ENCODE assay signal across 8 cellular contexts in genomic region chr16:21820028-21820907, GRCh38. TPM values are rescaled to one million over a fixed set of nuclear protein-coding genes. Genes with fewer than 3 reads are reported as not detected.
DNase-seq lines count a peak whose midpoint lies in the region; ATAC-seq and TF ChIP-seq lines count a peak whose summit lies in the region.
"Not testable (repeated sequence)": the region's sequence is repeated elsewhere in the genome, so short reads cannot be mapped to it uniquely, and the experiment has no call there.

No MANE protein-coding gene starts in this region.

- peak overlapping the region; percentile 48 to 76 (median 74) for H3K9ac ChIP-seq in subcutaneous abdominal adipose tissue (ENCODE audit: low read length in 5 of 5)

- not testable (repeated sequence) for H4K20me1 ChIP-seq in osteoblast (ENCODE audit: insufficient read depth, low read length)

- intact Hi-C loops in Right ventricle myocardium superior (cut with DNase I), result not testable (repeated sequence)

- peak overlapping the region; percentile 81 for H3K27ac Mint-ChIP-seq in HFFc6
- peak overlapping the region; percentile 98 to 99 for H3K27ac Mint-ChIP-seq in activated naive CD4-positive, alpha-beta T cell treated with anti-CD3 and anti-CD28 coated beads, Interleukin-2, amount 50 U/mL, for 72 hours

- H3K4me3 Mint-ChIP-seq in HFFc6, result peak overlapping the region; percentile 87

- not testable (repeated sequence) for H3K4me1 ChIP-seq in osteoblast (ENCODE audit: insufficient read depth, low read length)
- H3K4me1 ChIP-seq in subcutaneous abdominal adipose tissue (ENCODE audit: control insufficient read depth in 5 of 5, insufficient read depth in 5 of 5, low read length in 5 of 5), result peaks cover 0 to 12% (median 7%) of the 10 kb centered on the region in 5 donors

- TF ChIP-seq CTCF in GM06990 (IDR thresholded peaks at IDR 0.05; ENCODE audit: insufficient read depth, low read length, poor library complexity, severe bottlenecking); HFFc6 (IDR thresholded peaks at IDR 0.05); osteoblast (IDR thresholded peaks at IDR 0.05; ENCODE audit: extremely low read depth, low read depth, low read length): not testable (repeated sequence)

- not testable (repeated sequence) for H3K27me3 ChIP-seq in GM06990 (replicated peaks; ENCODE audit: control insufficient read depth, insufficient read depth, low read length); osteoblast (ENCODE audit: insufficient read depth, low read length); subcutaneous abdominal adipose tissue (ENCODE audit: control insufficient read depth in 5 of 5, insufficient read depth in 4 of 5, low read length in 5 of 5)

- not testable (repeated sequence) for H3K9me3 ChIP-seq in osteoblast (ENCODE audit: low read depth, low read length); subcutaneous abdominal adipose tissue (ENCODE audit: control insufficient read depth in 5 of 5, low read length in 5 of 5)

- H3K4me3 ChIP-seq in GM06990 (replicated peaks; ENCODE audit: low read depth, low read length) (peak overlapping the region; percentile 76), osteoblast (ENCODE audit: insufficient read depth, low read length) (peak overlapping the region; percentile 74), subcutaneous abdominal adipose tissue (ENCODE audit: low read depth in 1 of 5, low read length in 5 of 5) (peak overlapping the region; percentile 71 to 93 (median 78))

- not testable (repeated sequence) for H3K4me1 Mint-ChIP-seq in HFFc6 (ENCODE audit: low read depth)

- H3K27ac ChIP-seq in osteoblast (ENCODE audit: low read depth, low read length) (peak overlapping the region; percentile 71), subcutaneous abdominal adipose tissue (ENCODE audit: low read depth, low read length) (peak overlapping the region; percentile 75)

- not testable (repeated sequence) for H3K79me2 ChIP-seq in osteoblast (ENCODE audit: insufficient read depth, low read length)

- H3K27me3 Mint-ChIP-seq in HFFc6 (ENCODE audit: insufficient read depth), result not testable (repeated sequence)

- H3K36me3 ChIP-seq in GM06990 (ENCODE audit: control insufficient read depth, insufficient read depth, low read length); osteoblast (ENCODE audit: insufficient read depth, low read length); subcutaneous abdominal adipose tissue (ENCODE audit: control insufficient read depth in 5 of 5, insufficient read depth in 5 of 5, low read length in 5 of 5): not testable (repeated sequence)

- ATAC-seq in SK-N-SH treated with all-trans-retinoic acid at 6 μM for 48 hours (peak; percentile 98), Right ventricle myocardium superior (ENCODE audit: poor library complexity) (peak; percentile 99)
- peak; percentile 98 for ATAC-seq in activated naive CD4-positive, alpha-beta T cell treated with anti-CD3 and anti-CD28 coated beads, Interleukin-2, amount 50 U/mL, for 72 hours

- peak overlapping the region; percentile 85 for H3K4me2 ChIP-seq in osteoblast (ENCODE audit: insufficient read depth, low read length)

- H2AFZ ChIP-seq in osteoblast (ENCODE audit: low read length), result peak overlapping the region; percentile 94

- DNase-seq in GM06990 (ENCODE audit: extremely low read depth, insufficient read length) (peak; percentile 80), MV-4-11 (lab: John Stamatoyannopoulos, UW) (peak; percentile 79), Right ventricle myocardium superior (peak; percentile 86), osteoblast (ENCODE audit: insufficient read length, low spot score, missing footprints) (peak; percentile 44)
- not testable (repeated sequence) for DNase-seq in HFFc6
- peak; percentile 65 to 79 for DNase-seq in activated naive CD4-positive, alpha-beta T cell treated with anti-CD3 and anti-CD28 coated beads, Interleukin-2, amount 50 U/mL, for 72 hours (ENCODE audit: low spot score in 2 of 2)

- H3K36me3 Mint-ChIP-seq in HFFc6 (ENCODE audit: low read depth), result not testable (repeated sequence)
- H3K36me3 Mint-ChIP-seq in activated naive CD4-positive, alpha-beta T cell treated with anti-CD3 and anti-CD28 coated beads, Interleukin-2, amount 50 U/mL, for 72 hours, result peaks cover 20% of the 10 kb centered on the region in 2 donors

- not testable (repeated sequence) for H3K9me3 Mint-ChIP-seq in HFFc6; activated naive CD4-positive, alpha-beta T cell treated with anti-CD3 and anti-CD28 coated beads, Interleukin-2, amount 50 U/mL, for 72 hours

TF ChIP-seq in SK-N-SH treated with all-trans-retinoic acid at 6 μM for 48 hours, 23 proteins besides CTCF, POLR2A, EP300 and RAD21:
- TF ChIP-seq ZFP3 (CRISPR knock-in tag; IDR thresholded peaks at IDR 0.05), result peak; percentile 78

RNA-seq across cellular contexts. Expression of gene NPIPB4, which starts 37.3 kb away (rescaled TPM):
- 10 to 100 TPM; 35.3 to 49.8 (median 40.8) TPM for total RNA-seq in HFFc6 (2021; fragmentation: NEBNext Ultra II Directional; extraction: Animal tissue kit (Norgen Biotek cat#: 25700))
- 100 to 1,000 TPM; 230 to 277 TPM for total RNA-seq in activated naive CD4-positive, alpha-beta T cell treated with anti-CD3 and anti-CD28 coated beads, Interleukin-2, amount 50 U/mL, for 72 hours
- total RNA-seq in Right ventricle myocardium superior (32.6 TPM), osteoblast (42.7 and 77.5 TPM in 2 replicates)
